ENCODE assay signal across 15 cellular contexts in the genomic region with DNA sequence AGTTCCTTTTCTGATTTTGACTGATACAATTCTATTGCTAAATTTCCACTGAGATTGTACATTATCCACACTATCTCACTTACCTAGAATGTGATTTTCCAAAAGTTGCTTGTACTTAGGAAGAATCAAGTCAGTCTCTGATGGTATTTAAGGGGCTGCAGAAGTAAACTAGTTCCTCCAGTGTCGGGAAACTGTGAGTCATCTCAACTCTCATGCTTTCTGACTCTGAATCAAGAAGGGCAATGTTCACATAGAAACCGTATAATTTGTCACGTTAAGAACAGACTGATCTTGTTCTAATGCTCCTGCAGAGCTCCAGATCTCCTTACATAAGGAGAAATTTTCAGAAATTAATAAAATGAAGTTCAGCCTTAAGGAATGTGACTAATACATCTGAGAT.
DNase-seq lines count a peak whose midpoint lies in the region; TF ChIP-seq lines count a peak whose summit lies in the region.
"Had no signal": no experiment of that assay in that cellular context is flagged by ENCODE, and none has a peak within 500 bp of the region (broad histone marks: within the 10 kb centered on the region; RNA-seq: fewer than 3 reads in every experiment).

No MANE protein-coding gene starts in this region.

- POLR2A ChIA-PET in CD8-positive, alpha-beta memory T cell (lab: Charles Lee), result no interaction called here
- POLR2A ChIA-PET in GM10248 (lab: Yijun Ruan, JAX), result no interaction called here

- TF ChIP-seq POLR2A in esophagus squamous epithelium (IDR thresholded peaks at IDR 0.05) (no peak), adrenal gland (IDR thresholded peaks at IDR 0.05) (no peak)

- H4K20me1 ChIP-seq in OCI-LY3 (ENCODE audit: insufficient read depth, low read length), result no peaks in the 10 kb centered on the region

- H3K4me2 ChIP-seq in OCI-LY3 (ENCODE audit: low read length), result peak overlapping the region; percentile 71
- H3K4me2 ChIP-seq: KMS-11 had no signal

- H3K4me1 Mint-ChIP-seq in progenitor cell of endocrine pancreas (ENCODE audit: low read depth), result peaks cover 19% of the 10 kb centered on the region
- H3K4me1 Mint-ChIP-seq in CD8-positive, alpha-beta memory T cell, result no peaks in the 10 kb centered on the region
- H3K4me1 Mint-ChIP-seq: activated CD4-positive, alpha-beta T cell treated with anti-CD3 and anti-CD28 coated beads for 36 hours; nephron progenitor cell had no signal

- H3K79me2 ChIP-seq in OCI-LY3 (ENCODE audit: low read length), result no peaks in the 10 kb centered on the region

- H3K27me3 ChIP-seq in OCI-LY3 (ENCODE audit: low read depth, low read length) (no peaks in the 10 kb centered on the region), esophagus squamous epithelium (no peaks in the 10 kb centered on the region), adrenal gland (no peaks in the 10 kb centered on the region)
- H3K27me3 ChIP-seq in CD8-positive, alpha-beta memory T cell (ENCODE audit: insufficient read depth, low read length, poor library complexity, severe bottlenecking), result no peaks in the 10 kb centered on the region

- no peak overlapping the region for H3K27ac ChIP-seq in OCI-LY3 (ENCODE audit: low read length)
- peak overlapping the region in 3 of 4 donors; percentile 78 to 84 (median 80) for H3K27ac ChIP-seq in esophagus squamous epithelium
- no peak overlapping the region for H3K27ac ChIP-seq in adrenal gland
- no peak overlapping the region for H3K27ac ChIP-seq in CD8-positive, alpha-beta memory T cell (ENCODE audit: low read depth, low read length)
- H3K27ac ChIP-seq: KMS-11 had no signal

- DNase-seq in Caki2 (ENCODE audit: low read depth), result peak; percentile 33
- DNase-seq in esophagus squamous epithelium (lab: John Stamatoyannopoulos, UW), result no peak
- no peak for DNase-seq in progenitor cell of endocrine pancreas (ENCODE audit: low spot score, unreplicated experiment)
- DNase-seq in adrenal gland, result no peak
- no peak for DNase-seq in CD8-positive, alpha-beta memory T cell
- no peak for DNase-seq in DMS153 (lab: John Stamatoyannopoulos, UW)
- DNase-seq in GM10248 (ENCODE audit: extremely low spot score), result no peak
- DNase-seq: activated CD4-positive, alpha-beta T cell treated with anti-CD3 and anti-CD28 coated beads for 36 hours; activated naive CD4-positive, alpha-beta T cell treated with anti-CD3 and anti-CD28 coated beads, Interleukin-2, amount 50 U/mL, for 16 hours; NCI-H2171 treated with DMSO at 0.1 percent for 48 hours; nephron progenitor cell; SHP77; stimulated activated CD4-positive, alpha-beta T cell treated with anti-CD3 and anti-CD28 coated beads, Interleukin-1b, Interleukin-23, amount 100 ng/mL, for 48 hours had no signal

- H3K9ac ChIP-seq in OCI-LY3 (ENCODE audit: low read length), result no peak overlapping the region
- H3K9ac ChIP-seq: KMS-11 had no signal

- H2AFZ ChIP-seq in OCI-LY3 (ENCODE audit: low read depth, low read length), result no peak overlapping the region

- H3K9me3 ChIP-seq in OCI-LY3 (ENCODE audit: insufficient read depth, low read length) (no peaks in the 10 kb centered on the region), esophagus squamous epithelium (no peaks in the 10 kb centered on the region), adrenal gland (replicated peaks in 1 of 3) (no peaks in the 10 kb centered on the region)
- no peaks in the 10 kb centered on the region for H3K9me3 ChIP-seq in CD8-positive, alpha-beta memory T cell (ENCODE audit: low read length)

- H3K9me3 Mint-ChIP-seq in progenitor cell of endocrine pancreas (ENCODE audit: low read depth), result peaks cover 19% of the 10 kb centered on the region
- H3K9me3 Mint-ChIP-seq in CD8-positive, alpha-beta memory T cell, result no peaks in the 10 kb centered on the region
- H3K9me3 Mint-ChIP-seq: nephron progenitor cell had no signal

- CTCF ChIA-PET in CD8-positive, alpha-beta memory T cell (lab: Charles Lee), result no interaction called here
- CTCF ChIA-PET in GM10248 (lab: Yijun Ruan, JAX), result no interaction called here

- WGBS in esophagus squamous epithelium, 2 donors, result 16 to 20% methylated on average over 3 of the region's 3 CpGs
- 47 to 61% (median 61%) methylated on average over 3 of the region's 3 CpGs for WGBS in adrenal gland, 4 donors

- peak overlapping the region; percentile 84 for H3K27ac Mint-ChIP-seq in progenitor cell of endocrine pancreas
- no peak overlapping the region for H3K27ac Mint-ChIP-seq in CD8-positive, alpha-beta memory T cell
- H3K27ac Mint-ChIP-seq: activated CD4-positive, alpha-beta T cell treated with anti-CD3 and anti-CD28 coated beads for 36 hours; nephron progenitor cell had no signal

- TF ChIP-seq CTCF in OCI-LY3 (IDR thresholded peaks at IDR 0.05; ENCODE audit: low read depth, low read length) (no peak), esophagus squamous epithelium (IDR thresholded peaks at IDR 0.05) (no peak), progenitor cell of endocrine pancreas (IDR thresholded peaks at IDR 0.05; ENCODE audit: unreplicated experiment) (no peak), adrenal gland (IDR thresholded peaks at IDR 0.05) (no peak), GM10248 (IDR thresholded peaks at IDR 0.05; ENCODE audit: control extremely low read depth, extremely low read depth, low read depth, missing control alignments) (no peak)

- intact Hi-C loops in esophagus squamous epithelium (cut with DNase I), result no loop called here
- intact Hi-C loops in adrenal gland (cut with DNase I), result no loop called here

- H3K4me3 ChIP-seq in OCI-LY3 (ENCODE audit: low read length) (peak overlapping the region; percentile 23; the same call in 1 of the 2 replicates), esophagus squamous epithelium (no peak overlapping the region), adrenal gland (no peak overlapping the region)
- H3K4me3 ChIP-seq in CD8-positive, alpha-beta memory T cell (ENCODE audit: low read length), result no peak overlapping the region

- no peaks in the 10 kb centered on the region for H3K27me3 Mint-ChIP-seq in progenitor cell of endocrine pancreas
- H3K27me3 Mint-ChIP-seq in CD8-positive, alpha-beta memory T cell, result peaks cover 6 to 9% of the 10 kb centered on the region in 2 donors
- H3K27me3 Mint-ChIP-seq: activated CD4-positive, alpha-beta T cell treated with anti-CD3 and anti-CD28 coated beads for 36 hours had no signal

- no peak overlapping the region for H3K4me3 Mint-ChIP-seq in progenitor cell of endocrine pancreas (ENCODE audit: low read depth)
- H3K4me3 Mint-ChIP-seq in CD8-positive, alpha-beta memory T cell, result no peak overlapping the region
- H3K4me3 Mint-ChIP-seq: activated CD4-positive, alpha-beta T cell treated with anti-CD3 and anti-CD28 coated beads for 36 hours; nephron progenitor cell had no signal

- peaks cover 38% of the 10 kb centered on the region for H3K4me1 ChIP-seq in OCI-LY3 (ENCODE audit: low read length)
- H3K4me1 ChIP-seq in esophagus squamous epithelium, result peaks cover 0 to 53% (median 7%) of the 10 kb centered on the region in 3 donors
- no peaks in the 10 kb centered on the region for H3K4me1 ChIP-seq in adrenal gland (replicated peaks in 1 of 2)
- H3K4me1 ChIP-seq in CD8-positive, alpha-beta memory T cell (ENCODE audit: insufficient read depth, low read length), result no peaks in the 10 kb centered on the region

- in situ Hi-C loops in Caki2 (cut with HindIII; ENCODE audit: low pct_unique_long_range_greater_than_20kb, low sequenced_read_pairs), result no loop called here

- peaks cover 3% of the 10 kb centered on the region for H3K36me3 Mint-ChIP-seq in progenitor cell of endocrine pancreas (ENCODE audit: insufficient read depth)
- H3K36me3 Mint-ChIP-seq in CD8-positive, alpha-beta memory T cell, result peaks cover 0 to 3% (median 0%) of the 10 kb centered on the region in 3 donors

- H3K36me3 ChIP-seq in OCI-LY3 (replicated peaks; ENCODE audit: low read depth, low read length) (no peaks in the 10 kb centered on the region), esophagus squamous epithelium (no peaks in the 10 kb centered on the region), adrenal gland (replicated peaks in 1 of 2) (no peaks in the 10 kb centered on the region)
- H3K36me3 ChIP-seq in CD8-positive, alpha-beta memory T cell (ENCODE audit: insufficient read depth, low read length), result no peaks in the 10 kb centered on the region

Comparison
In these comparisons a context has a peak if more than half of its experiments do, and no peak if none do; other contexts are left out.
1. H3K27ac ChIP-seq: peak in esophagus squamous epithelium (3 of 4); none in OCI-LY3 (single experiment), adrenal gland (0 of 5) and CD8-positive, alpha-beta memory T cell (single experiment).